In genomic region chr7:44565097-44565794, GRCh38 we compare ENCODE assay signal across 8 cellular contexts. TPM values are rescaled to one million over a fixed set of nuclear protein-coding genes. Genes with fewer than 3 reads are reported as not detected.
DNase-seq lines count a peak whose midpoint lies in the region; ATAC-seq and TF ChIP-seq lines count a peak whose summit lies in the region.

No MANE protein-coding gene starts in this region.

- H3K27ac Mint-ChIP-seq in HFFc6 = no peak overlapping the region; the same call in 1 of the 2 replicates

- H3K27ac ChIP-seq in colonic mucosa (no peak overlapping the region), right lobe of liver (peak overlapping the region in 1 of 3 donors; percentile 88)

- TF ChIP-seq POLR2A in right lobe of liver (IDR thresholded peaks at IDR 0.05) = no peak

- H3K4me3 Mint-ChIP-seq in HFFc6 = no peak overlapping the region

- TF ChIP-seq CTCF in HFFc6 (IDR thresholded peaks at IDR 0.05) = peak; percentile 99
- TF ChIP-seq CTCF in colonic mucosa (IDR thresholded peaks at IDR 0.05) = peak; percentile 99
- peak; percentile 97 to 99 (median 98) for TF ChIP-seq CTCF in right lobe of liver (IDR thresholded peaks at IDR 0.05)

- peaks cover 19% of the 10 kb centered on the region for H3K4me1 Mint-ChIP-seq in HFFc6 (ENCODE audit: low read depth)

- 56% methylated on average over 5 of the region's 13 CpGs for WGBS in right lobe of liver (ENCODE audit: insufficient coverage, low coverage, low lambda C conversion rate, missing lambda C conversion rate)

- peaks cover 40% of the 10 kb centered on the region for H3K36me3 Mint-ChIP-seq in HFFc6 (ENCODE audit: low read depth)

- H3K36me3 ChIP-seq in colonic mucosa (peaks cover 26% of the 10 kb centered on the region), right lobe of liver (peaks cover 11 to 59% (median 27%) of the 10 kb centered on the region in 4 donors)

- no peaks in the 10 kb centered on the region for H3K9me3 ChIP-seq in colonic mucosa
- no peaks in the 10 kb centered on the region for H3K9me3 ChIP-seq in right lobe of liver

- no peaks in the 10 kb centered on the region for H3K4me1 ChIP-seq in colonic mucosa
- H3K4me1 ChIP-seq in right lobe of liver = peaks cover 0 to 30% (median 9%) of the 10 kb centered on the region in 4 donors

- ATAC-seq in right lobe of liver = peak; percentile 74 to 83 (median 80)
- ATAC-seq in GM18907 (IDR thresholded peaks at IDR 0.05; ENCODE audit: unreplicated experiment) = no peak

- H3K9ac ChIP-seq in colonic mucosa (ENCODE audit: low read depth in 2 of 2, low read length in 2 of 2) = no peak overlapping the region

- H3K9me3 Mint-ChIP-seq in HFFc6 = no peaks in the 10 kb centered on the region

- H3K4me3 ChIP-seq in colonic mucosa = no peak overlapping the region
- no peak overlapping the region for H3K4me3 ChIP-seq in right lobe of liver

- intact Hi-C loops in colonic mucosa (cut with DNase I) = loop anchor here (2.0 to 5.0 kb wide), 2 partner anchors 73 to 324 kb away; partner anchors contain the start of gene NUDCD3
- intact Hi-C loops in right lobe of liver (cut with DNase I) = loop anchor here (10.0 kb wide), 2 partner anchors 70 to 80 kb away; partner anchors contain the start of gene NUDCD3 (in 1 of the 2)

- DNase-seq in ELR (ENCODE audit: low read depth) (peak; percentile 66), HFFc6 (peak; percentile 48), NCI-H2196 (lab: John Stamatoyannopoulos, UW; ENCODE audit: unreplicated experiment) (peak; percentile 80), colonic mucosa (peak; percentile 68), right lobe of liver (peak; percentile 75 to 82 (median 79))
- DNase-seq in activated CD4-positive, alpha-beta T cell treated with anti-CD3 and anti-CD28 coated beads, Interleukin-2, amount 50 U/mL, for 1 hour = peak; percentile 64
- DNase-seq in stimulated activated CD8-positive, alpha-beta memory T cell treated with anti-CD3 and anti-CD28 coated beads, Interleukin-15, amount 100 ng/mL, for 1 hour (ENCODE audit: low read depth) = peak; percentile 28

- peaks cover 2% of the 10 kb centered on the region for H3K27me3 Mint-ChIP-seq in HFFc6 (ENCODE audit: insufficient read depth)

- no peaks in the 10 kb centered on the region for H3K27me3 ChIP-seq in colonic mucosa
- H3K27me3 ChIP-seq in right lobe of liver = no peaks in the 10 kb centered on the region

RNA-seq across cellular contexts. Expression of gene DDX56, which starts 8.5 kb away (rescaled TPM):
- 10 to 100 TPM; 62.2 to 81.9 (median 70.1) TPM for total RNA-seq in HFFc6 (2021; fragmentation: NEBNext Ultra II Directional; extraction: Animal tissue kit (Norgen Biotek cat#: 25700))
- total RNA-seq in colonic mucosa = 10 to 100 TPM; 41.1 to 90.6 TPM
- 10 to 100 TPM; 31.8 to 42.2 (median 36.5) TPM for total RNA-seq in right lobe of liver

RNA-seq across cellular contexts. Expression of gene TMED4, which starts 16.8 kb away (rescaled TPM):
- total RNA-seq in HFFc6 (2021; fragmentation: NEBNext Ultra II Directional; extraction: Animal tissue kit (Norgen Biotek cat#: 25700)) = 10 to 100 TPM; 73.7 to 89.7 (median 80.7) TPM
- total RNA-seq in colonic mucosa (10 to 100 TPM; 81.7 to 96.9 TPM), right lobe of liver (10 to 100 TPM; 32.5 to 91.1 (median 41.7) TPM)

RNA-seq across cellular contexts. Expression of gene NPC1L1, which starts 24.1 kb away (rescaled TPM):
- total RNA-seq in HFFc6 (2021; fragmentation: NEBNext Ultra II Directional; extraction: Animal tissue kit (Norgen Biotek cat#: 25700)) = not detected
- total RNA-seq in colonic mucosa (under 1 TPM; 0.10 to 0.11 TPM), right lobe of liver (10 to 100 TPM; 17.0 to 49.8 (median 21.1) TPM)

RNA-seq across cellular contexts. Expression of gene OGDH, which starts 41.2 kb away (rescaled TPM):
- total RNA-seq in HFFc6 (2021; fragmentation: NEBNext Ultra II Directional; extraction: Animal tissue kit (Norgen Biotek cat#: 25700)) = 10 to 100 TPM; 77.8 to 88.2 (median 80.2) TPM
- total RNA-seq in colonic mucosa (100 to 1,000 TPM; 142 to 164 TPM), right lobe of liver (10 to 100 TPM; 46.6 to 63.2 (median 55.8) TPM)

Comparison
In these comparisons a context has a peak if more than half of its experiments do, and no peak if none do; other contexts are left out.
1. DNase-seq: peak in every context shown above with its lines; median percentile 80 in NCI-H2196; 79 in right lobe of liver; 68 in colonic mucosa; 66 in ELR; 64 in activated CD4-positive, alpha-beta T cell treated with anti-CD3 and anti-CD28 coated beads, Interleukin-2, amount 50 U/mL, for 1 hour; 48 in HFFc6; 28 in stimulated activated CD8-positive, alpha-beta memory T cell treated with anti-CD3 and anti-CD28 coated beads, Interleukin-15, amount 100 ng/mL, for 1 hour.
2. RNA of gene NPC1L1, which starts 24.1 kb away (total RNA-seq): 17.0 to 49.8 TPM in right lobe of liver; 0.10 to 0.11 TPM in colonic mucosa and not detected in HFFc6; every median in the first group is over 10 times any median in the second.
3. Peak in every context shown above with its lines, with median percentiles within 50 percentile points of each other: CTCF ChIP-seq.